Comparison of ENCODE assay signal across 12 cellular contexts in the genomic region with DNA sequence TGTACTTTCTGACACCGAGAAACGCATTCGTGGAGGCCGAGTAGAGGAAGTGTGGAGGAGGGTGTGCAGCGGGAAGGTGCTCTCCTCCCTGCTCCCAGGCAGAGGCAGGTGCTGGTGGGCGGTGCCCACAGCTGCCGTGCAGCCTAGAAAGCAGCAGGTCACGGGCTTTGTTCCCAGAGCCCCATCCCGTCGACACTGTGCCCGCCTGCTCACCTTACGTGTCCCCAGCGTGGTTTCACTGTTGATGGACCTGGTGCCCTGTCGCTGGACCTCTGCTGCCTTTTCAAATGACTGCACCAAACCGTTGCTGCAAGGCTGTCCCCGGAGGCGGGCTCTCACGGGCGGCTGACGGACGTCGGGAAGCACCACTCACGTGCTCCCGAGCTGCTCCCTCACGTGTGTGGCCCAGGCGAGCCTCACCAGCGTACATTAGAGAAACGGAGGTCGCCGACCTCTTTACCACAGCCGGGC. TPM values are rescaled to one million over a fixed set of nuclear protein-coding genes. Genes with fewer than 3 reads are reported as not detected.
DNase-seq lines count a peak whose midpoint lies in the region; ATAC-seq and TF ChIP-seq lines count a peak whose summit lies in the region.
"Had no signal": no experiment of that assay in that cellular context is flagged by ENCODE, and none has a peak within 500 bp of the region (broad histone marks: within the 10 kb centered on the region; RNA-seq: fewer than 3 reads in every experiment).

No MANE protein-coding gene starts in this region.

- TF ChIP-seq CTCF in type B pancreatic cell (conservative IDR thresholded peaks at IDR 0.05): no peak

- H3K27me3 Mint-ChIP-seq in stimulated activated naive B cell treated with anti-CD40 and anti-IgM and Interleukin-4, amounts not matched to agents 10 μg/mL and 1 μg/mL and 100 μg/mL, for 72 hours: no peaks in the 10 kb centered on the region
- H3K27me3 Mint-ChIP-seq in type B pancreatic cell: no peaks in the 10 kb centered on the region

- ATAC-seq in stimulated activated naive B cell treated with anti-CD40 and anti-IgM and Interleukin-4, amounts not matched to agents 10 μg/mL and 1 μg/mL and 100 μg/mL, for 72 hours (replicated peaks): no peak
- ATAC-seq: natural killer cell, PC-3 had no signal

- no peak overlapping the region for H3K4me3 Mint-ChIP-seq in stimulated activated naive B cell treated with anti-CD40 and anti-IgM and Interleukin-4, amounts not matched to agents 10 μg/mL and 1 μg/mL and 100 μg/mL, for 72 hours
- no peak overlapping the region for H3K4me3 Mint-ChIP-seq in type B pancreatic cell
- H3K4me3 Mint-ChIP-seq: HFFc6, immature natural killer cell, natural killer cell had no signal

- peak overlapping the region; percentile 85 for H3K27ac Mint-ChIP-seq in stimulated activated naive B cell treated with anti-CD40 and anti-IgM and Interleukin-4, amounts not matched to agents 10 μg/mL and 1 μg/mL and 100 μg/mL, for 72 hours
- no peak overlapping the region for H3K27ac Mint-ChIP-seq in type B pancreatic cell
- H3K27ac Mint-ChIP-seq: HFFc6, immature natural killer cell, natural killer cell had no signal

- peaks cover 64 to 66% of the 10 kb centered on the region in 2 donors for H3K36me3 Mint-ChIP-seq in stimulated activated naive B cell treated with anti-CD40 and anti-IgM and Interleukin-4, amounts not matched to agents 10 μg/mL and 1 μg/mL and 100 μg/mL, for 72 hours
- H3K36me3 Mint-ChIP-seq in type B pancreatic cell: peaks cover 10% of the 10 kb centered on the region
- H3K36me3 Mint-ChIP-seq: natural killer cell had no signal

- DNase-seq in stimulated activated CD4-positive, alpha-beta T cell treated with anti-CD3 and anti-CD28 coated beads, Interleukin-15, amount 100 ng/mL, for 24 hours: peak; percentile 49
- no peak for DNase-seq in stimulated activated CD4-positive, alpha-beta T cell treated with anti-CD3 and anti-CD28 coated beads, Interleukin-1b, Interleukin-23, amount 100 ng/mL, for 48 hours
- DNase-seq in activated effector memory CD4-positive, alpha-beta T cell treated with Interleukin-2 at 50 U/mL for 16 hours: peak; percentile 13
- no peak for DNase-seq in stimulated activated naive B cell treated with anti-CD40 and anti-IgM and Interleukin-4, amounts not matched to agents 10 μg/mL and 1 μg/mL and 100 μg/mL, for 72 hours
- DNase-seq in type B pancreatic cell (ENCODE audit: extremely low spot score, unreplicated experiment) (no peak), NCI-H82 (lab: John Stamatoyannopoulos, UW) (no peak)
- DNase-seq: HFFc6, immature natural killer cell, MV-4-11, natural killer cell, PC-3 had no signal

- H3K9me3 Mint-ChIP-seq in stimulated activated naive B cell treated with anti-CD40 and anti-IgM and Interleukin-4, amounts not matched to agents 10 μg/mL and 1 μg/mL and 100 μg/mL, for 72 hours: no peaks in the 10 kb centered on the region
- no peaks in the 10 kb centered on the region for H3K9me3 Mint-ChIP-seq in type B pancreatic cell
- H3K9me3 Mint-ChIP-seq: HFFc6, immature natural killer cell, natural killer cell had no signal

- peaks cover 9 to 33% of the 10 kb centered on the region in 2 donors for H3K4me1 Mint-ChIP-seq in stimulated activated naive B cell treated with anti-CD40 and anti-IgM and Interleukin-4, amounts not matched to agents 10 μg/mL and 1 μg/mL and 100 μg/mL, for 72 hours
- H3K4me1 Mint-ChIP-seq in type B pancreatic cell (ENCODE audit: unreplicated experiment): no peaks in the 10 kb centered on the region
- H3K4me1 Mint-ChIP-seq: immature natural killer cell had no signal

RNA-seq across cellular contexts. Expression of a gene that starts 20.8 kb away (rescaled TPM):
- total RNA-seq in type B pancreatic cell (ENCODE audit: low replicate concordance): 107 and 131 TPM in 2 replicates

RNA-seq across cellular contexts. Expression of a gene that starts 21.3 kb away (rescaled TPM):
- 95.5 and 129 TPM in 2 replicates for total RNA-seq in type B pancreatic cell (ENCODE audit: low replicate concordance)

RNA-seq across cellular contexts. Expression of a gene that starts 33.8 kb away (rescaled TPM):
- total RNA-seq in type B pancreatic cell (ENCODE audit: low replicate concordance): 13.8 and 49.5 TPM in 2 replicates

RNA-seq across cellular contexts. Expression of a gene that starts 40.9 kb away (rescaled TPM):
- 0.72 TPM in 1 of 2 replicates, not detected in the other for total RNA-seq in type B pancreatic cell (ENCODE audit: low replicate concordance)
- total RNA-seq: PC-3, subcutaneous adipose tissue had no signal

RNA-seq across cellular contexts. Expression of a gene that starts 51.6 kb away (rescaled TPM):
- total RNA-seq in type B pancreatic cell (ENCODE audit: low replicate concordance): 68.8 and 76.3 TPM in 2 replicates

Comparison
In these comparisons a context has a peak if more than half of its experiments do, and no peak if none do; other contexts are left out.
1. DNase-seq: peak in stimulated activated CD4-positive, alpha-beta T cell treated with anti-CD3 and anti-CD28 coated beads, Interleukin-15, amount 100 ng/mL, for 24 hours (single experiment) and activated effector memory CD4-positive, alpha-beta T cell treated with Interleukin-2 at 50 U/mL for 16 hours (single experiment); none in stimulated activated CD4-positive, alpha-beta T cell treated with anti-CD3 and anti-CD28 coated beads, Interleukin-1b, Interleukin-23, amount 100 ng/mL, for 48 hours (single experiment), stimulated activated naive B cell treated with anti-CD40 and anti-IgM and Interleukin-4, amounts not matched to agents 10 μg/mL and 1 μg/mL and 100 μg/mL, for 72 hours (single experiment), type B pancreatic cell (single experiment) and NCI-H82 (single experiment).